In the genomic region with DNA sequence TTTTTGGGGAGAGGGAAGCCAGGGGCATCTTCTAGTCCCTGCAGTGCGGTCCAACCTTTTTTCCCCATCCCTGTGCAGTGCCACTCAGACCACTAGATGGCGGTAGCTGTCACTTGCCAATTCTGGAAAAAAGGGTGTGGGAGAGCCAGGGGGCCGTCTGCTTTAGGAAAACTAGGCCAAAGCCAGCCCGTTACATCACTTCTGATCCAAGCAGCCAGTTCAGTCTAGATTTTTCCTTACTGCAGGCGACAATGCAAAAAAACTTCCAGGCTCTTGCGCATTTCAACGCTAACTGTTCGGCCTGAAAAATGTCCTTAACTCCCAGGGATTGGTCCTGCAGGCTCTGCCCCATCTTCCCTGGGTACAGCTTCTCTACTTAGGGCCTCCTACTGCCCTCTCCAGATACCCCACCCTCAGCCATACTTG, we compare ENCODE assay signal across 8 cellular contexts.
DNase-seq lines count a peak whose midpoint lies in the region; ATAC-seq and FAIRE-seq lines count a peak whose summit lies in the region.

No MANE protein-coding gene starts in this region.

- H2BK15ac ChIP-seq in mesendoderm (replicated peaks; ENCODE audit: low read depth): no peak overlapping the region

- H3K4ac ChIP-seq in mesendoderm (ENCODE audit: low read depth, low read length): no peak overlapping the region

- H3K79me2 ChIP-seq in mesendoderm (ENCODE audit: control insufficient read depth, insufficient read depth, low read length): no peaks in the 10 kb centered on the region

- ATAC-seq in GM18867 (IDR thresholded peaks at IDR 0.05; ENCODE audit: unreplicated experiment): no peak

- peaks cover 8% of the 10 kb centered on the region for H3K4me1 ChIP-seq in mesendoderm (ENCODE audit: control insufficient read depth, low read depth, low read length)

- no CpG with 5 or more reads among the region's 8 CpGs for WGBS in mesendoderm (ENCODE audit: extremely low coverage, insufficient coverage, low lambda C conversion rate)

- H3K4me3 ChIP-seq in mesendoderm (ENCODE audit: low read length): no peak overlapping the region

- no peak overlapping the region for H3K4me2 ChIP-seq in mesendoderm (ENCODE audit: low read length)

- no peak overlapping the region for H3K9ac ChIP-seq in mesendoderm (ENCODE audit: low read length)

- H3K27me3 ChIP-seq in mesendoderm (ENCODE audit: insufficient read depth, low read length, poor library complexity): no peaks in the 10 kb centered on the region

- H2AK5ac ChIP-seq in mesendoderm (ENCODE audit: low read length): no peak overlapping the region

- FAIRE-seq in endometrium (lab: Jason Lieb, UNC): peak; percentile 82

- no peak overlapping the region for H2BK5ac ChIP-seq in mesendoderm (ENCODE audit: low read length)

- DNase-seq in AG08396 (ENCODE audit: low spot score): peak; percentile 75
- peak; percentile 23 for DNase-seq in GM19240 (ENCODE audit: insufficient read length, low spot score)
- peak; percentile 78 for DNase-seq in NCI-H2227 (lab: John Stamatoyannopoulos, UW; ENCODE audit: unreplicated experiment)
- peak in 2 of 3 experiments; percentile 18 to 27 for DNase-seq in activated CD8-positive, alpha-beta memory T cell treated with anti-CD3 and anti-CD28 coated beads for 48 hours (ENCODE audit: low read depth in 2 of 3, low spot score in 2 of 3)
- peak; percentile 81 for DNase-seq in mesendoderm
- peak; percentile 4 to 8 for DNase-seq in stimulated activated CD8-positive, alpha-beta memory T cell treated with anti-CD3 and anti-CD28 coated beads, Interleukin-2, amount 100 ng/mL, for 1 hour (ENCODE audit: low read depth in 2 of 2)

- H3K36me3 ChIP-seq in mesendoderm (ENCODE audit: control insufficient read depth, insufficient read depth, low read length): no peaks in the 10 kb centered on the region

- no peak overlapping the region for H2BK120ac ChIP-seq in mesendoderm (ENCODE audit: low read depth, low read length)

- no peak overlapping the region for H3K18ac ChIP-seq in mesendoderm (ENCODE audit: low read length)

- no peak overlapping the region for H3K27ac ChIP-seq in mesendoderm (ENCODE audit: low read depth, low read length)

- H4K8ac ChIP-seq in mesendoderm (ENCODE audit: low read depth, low read length): no peak overlapping the region

- no peak overlapping the region for H3K23ac ChIP-seq in mesendoderm (ENCODE audit: low read length)

- no peak overlapping the region for H3K56ac ChIP-seq in mesendoderm (ENCODE audit: low read length)

- no peaks in the 10 kb centered on the region for H3K79me1 ChIP-seq in mesendoderm (ENCODE audit: low read length)

- H4K5ac ChIP-seq in mesendoderm (ENCODE audit: low read length): no peak overlapping the region

Comparison
In these comparisons a context has a peak if more than half of its experiments do, and no peak if none do; other contexts are left out.
1. DNase-seq: peak in every context shown above with its lines; median percentile 81 in mesendoderm; 78 in NCI-H2227; 75 in AG08396; 23 in GM19240; 22 in activated CD8-positive, alpha-beta memory T cell treated with anti-CD3 and anti-CD28 coated beads for 48 hours; 6 in stimulated activated CD8-positive, alpha-beta memory T cell treated with anti-CD3 and anti-CD28 coated beads, Interleukin-2, amount 100 ng/mL, for 1 hour.